In the genomic region with DNA sequence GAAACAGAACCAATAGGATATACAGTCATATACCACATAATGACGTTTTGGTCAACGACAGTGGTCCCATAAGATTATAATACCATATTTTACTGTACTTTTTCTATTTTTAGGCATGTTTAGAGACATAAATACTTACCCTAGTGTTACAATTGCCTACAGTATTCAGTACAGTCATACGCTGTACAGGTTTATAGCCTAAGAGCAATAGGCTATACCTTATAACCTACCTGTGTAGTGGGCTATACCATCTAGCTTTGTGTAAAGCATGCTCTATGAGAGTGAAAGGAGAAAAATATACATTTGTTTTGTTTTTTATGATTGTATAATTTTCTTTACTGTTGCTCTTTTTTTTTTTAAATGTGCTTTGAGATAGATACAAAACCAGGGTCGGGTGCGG, we compare ENCODE assay signal across 24 cellular contexts. TPM values are rescaled to one million over a fixed set of nuclear protein-coding genes. Genes with fewer than 3 reads are reported as not detected.
DNase-seq lines count a peak whose midpoint lies in the region; ATAC-seq, FAIRE-seq and TF ChIP-seq lines count a peak whose summit lies in the region.
"Had no signal": no experiment of that assay in that cellular context is flagged by ENCODE, and none has a peak within 500 bp of the region (broad histone marks: within the 10 kb centered on the region; RNA-seq: fewer than 3 reads in every experiment).

No MANE protein-coding gene starts in this region.

- no peaks in the 10 kb centered on the region for H3K9me3 ChIP-seq in transverse colon
- H3K9me3 ChIP-seq: BE2C, BLaER1, Caco-2 had no signal

- no peak overlapping the region for H3K27ac Mint-ChIP-seq in CD14-positive monocyte
- H3K27ac Mint-ChIP-seq: CD4-positive, alpha-beta T cell; CD8-positive, alpha-beta T cell had no signal

- peaks cover 2 to 12% (median 5%) of the 10 kb centered on the region in 7 donors for H3K9me3 Mint-ChIP-seq in CD14-positive monocyte
- H3K9me3 Mint-ChIP-seq: CD4-positive, alpha-beta T cell; CD8-positive, alpha-beta T cell had no signal

- H3K27me3 Mint-ChIP-seq in CD14-positive monocyte (ENCODE audit: low read depth in 3 of 3): peaks cover 2 to 3% (median 2%) of the 10 kb centered on the region in 3 donors

- H3K4me3 Mint-ChIP-seq in CD14-positive monocyte: no peak overlapping the region
- H3K4me3 Mint-ChIP-seq: CD4-positive, alpha-beta T cell; CD8-positive, alpha-beta T cell had no signal

- H3K27me3 ChIP-seq in transverse colon: no peaks in the 10 kb centered on the region
- H3K27me3 ChIP-seq: BE2C had no signal

- TF ChIP-seq POLR2A in transverse colon (IDR thresholded peaks at IDR 0.05): no peak
- no peak for TF ChIP-seq POLR2A in GM12892 (IDR thresholded peaks at IDR 0.05; ENCODE audit: low read depth, low read length)

- WGBS in transverse colon (ENCODE audit: low coverage in 1 of 2), 2 donors: 43 to 67% methylated on average over 5 of the region's 5 CpGs

- no peak for TF ChIP-seq EP300 in transverse colon (IDR thresholded peaks at IDR 0.05; ENCODE audit: low read depth)

- peak overlapping the region; percentile 12 to 56 (median 46) for H3K27ac ChIP-seq in transverse colon
- H3K27ac ChIP-seq: BLaER1 had no signal

- no peaks in the 10 kb centered on the region for H3K4me1 ChIP-seq in transverse colon
- H3K4me1 ChIP-seq: BE2C, BLaER1, Caco-2 had no signal

- in situ Hi-C loops in transverse colon (cut with MboI; ENCODE audit: low pct_ligation_motif_present in 1 of 4, low pct_unique_long_range_greater_than_20kb in 1 of 4, low sequenced_read_pairs in 3 of 4) (no loop called here), GM13976 (cut with MboI; ENCODE audit: low sequenced_read_pairs, unreplicated experiment) (no loop called here)

- peak; percentile 59 for ATAC-seq in left colon
- ATAC-seq: CD8-positive, alpha-beta T cell had no signal

- H3K36me3 ChIP-seq in transverse colon: no peaks in the 10 kb centered on the region
- H3K36me3 ChIP-seq: BE2C, BLaER1 had no signal

- no peaks in the 10 kb centered on the region for H3K4me1 Mint-ChIP-seq in CD14-positive monocyte

- TF ChIP-seq CTCF in transverse colon (IDR thresholded peaks at IDR 0.05): no peak
- TF ChIP-seq CTCF in CD14-positive monocyte (IDR thresholded peaks at IDR 0.05): no peak
- no peak for TF ChIP-seq CTCF in GM13976 (IDR thresholded peaks at IDR 0.05; ENCODE audit: borderline replicate concordance, control extremely low read depth, extremely low read depth, insufficient read depth, missing control alignments)

- no peaks in the 10 kb centered on the region for H3K36me3 Mint-ChIP-seq in CD14-positive monocyte
- H3K36me3 Mint-ChIP-seq: CD8-positive, alpha-beta T cell had no signal

- FAIRE-seq in colon (lab: Jason Lieb, UNC) (peak; percentile 70), GM12892 (lab: Jason Lieb, UNC) (no peak)
- FAIRE-seq: A204.1, D721Med, G401.6, GM12891, GM19239 had no signal

- no peak for DNase-seq in left colon
- DNase-seq in transverse colon: no peak
- no peak for DNase-seq in CD14-positive monocyte (ENCODE audit: low spot score)
- no peak for DNase-seq in GM13976 (ENCODE audit: low spot score)
- DNase-seq in GM12892 (ENCODE audit: insufficient read length): no peak
- DNase-seq: 8988T; ACHN; BE2C; C1 segment of cervical spinal cord; Caco-2; Calu3; CD4-positive, alpha-beta T cell; CD8-positive, alpha-beta T cell; DMS79 treated with DMSO at 0.1 percent for 48 hours; GF-D8 had no signal

- no peak overlapping the region for H3K4me3 ChIP-seq in transverse colon
- H3K4me3 ChIP-seq: BLaER1 had no signal

- intact Hi-C loops in left colon (cut with DNase I, micrococcal nuclease): no loop called here
- intact Hi-C loops in transverse colon (cut with DNase I; ENCODE audit: low total_unique reads): no loop called here
- intact Hi-C loops in CD14-positive monocyte (cut with micrococcal nuclease): no loop called here

RNA-seq across cellular contexts. Expression of a gene that starts 52.0 kb away (rescaled TPM):
- total RNA-seq in left colon (not detected), transverse colon (not detected)
- not detected for polyA plus RNA-seq in CD14-positive monocyte
- not detected for polyA plus RNA-seq in GM12892 (2012; ENCODE audit: missing spikeins)
- total RNA-seq: A673; Caco-2; Calu3; CD4-positive, alpha-beta T cell; CD8-positive, alpha-beta T cell had no signal
- polyA plus RNA-seq: AG04450 had no signal
